25 cellular contexts compared by ENCODE assay signal in the genomic region with DNA sequence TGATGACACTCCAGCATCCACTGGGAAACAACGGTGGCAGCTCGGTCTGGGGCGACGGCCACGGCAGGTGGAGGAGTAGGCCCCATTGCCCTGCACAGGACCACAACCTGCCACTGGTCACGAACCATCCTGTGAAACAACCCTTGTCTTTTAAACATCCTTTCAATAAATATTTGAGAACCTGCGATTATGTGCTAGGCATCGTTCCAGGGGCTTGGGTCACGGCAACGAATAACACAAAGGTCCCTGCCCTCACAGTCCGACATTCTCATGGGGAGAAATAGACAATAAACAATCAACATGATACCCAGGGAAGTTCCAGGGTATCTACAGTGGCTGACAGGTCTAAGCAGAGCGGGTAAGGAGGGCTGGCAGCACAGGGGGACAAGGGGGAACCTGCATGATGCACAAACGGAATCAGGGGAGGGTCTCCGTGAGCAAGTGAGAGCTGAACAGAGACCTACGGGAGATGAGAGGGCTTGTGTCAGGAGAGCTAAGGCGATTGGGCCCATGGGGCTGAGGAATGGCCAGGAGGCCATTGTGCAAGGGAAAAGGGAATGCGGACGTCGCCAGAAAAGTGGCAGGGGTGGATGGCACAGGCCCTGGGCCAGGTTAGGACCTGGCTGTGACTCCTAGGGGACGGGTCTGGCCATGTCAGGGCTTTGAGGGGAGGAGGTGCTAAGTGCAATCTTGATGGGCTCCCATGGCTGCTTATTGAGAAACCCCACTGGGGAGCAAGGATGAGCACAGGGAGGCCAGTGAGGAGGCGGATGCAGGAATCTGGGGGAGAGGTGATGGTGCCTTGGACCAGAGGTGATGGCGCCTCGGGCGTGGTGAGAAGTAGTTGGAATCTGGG. TPM values are rescaled to one million over a fixed set of nuclear protein-coding genes. Genes with fewer than 3 reads are reported as not detected.
DNase-seq lines count a peak whose midpoint lies in the region; ATAC-seq and TF ChIP-seq lines count a peak whose summit lies in the region.
"Had no signal": no experiment of that assay in that cellular context is flagged by ENCODE, and none has a peak within 500 bp of the region (broad histone marks: within the 10 kb centered on the region; RNA-seq: fewer than 3 reads in every experiment).

No MANE protein-coding gene starts in this region.

- WGBS in right lobe of liver (ENCODE audit: insufficient coverage, low coverage, low lambda C conversion rate, missing lambda C conversion rate), result 32% methylated on average over 17 of the region's 24 CpGs

- H3K4me1 ChIP-seq in breast epithelium, result peaks cover 0 to 7% of the 10 kb centered on the region in 2 donors
- H3K4me1 ChIP-seq in right lobe of liver, result peaks cover 3 to 61% (median 30%) of the 10 kb centered on the region in 4 donors
- H3K4me1 ChIP-seq: HAP-1 had no signal

- intact Hi-C loops in MCF 10A (cut with micrococcal nuclease) (no loop called here), breast epithelium (cut with DNase I; ENCODE audit: low total_unique reads) (no loop called here), right lobe of liver (cut with DNase I) (no loop called here)

- H3K36me3 ChIP-seq in breast epithelium (no peaks in the 10 kb centered on the region), right lobe of liver (no peaks in the 10 kb centered on the region)

- no TSS peak for BruUV-seq in MCF 10A (replicated peaks; lab: Mats Ljungman, UMichigan)

- H3K4me3 Mint-ChIP-seq in MCF 10A (ENCODE audit: unreplicated experiment), result no peak overlapping the region
- H3K4me3 Mint-ChIP-seq: activated CD8-positive, alpha-beta T cell treated with anti-CD3 and anti-CD28 coated beads for 36 hours; activated naive CD8-positive, alpha-beta T cell treated with anti-CD3 and anti-CD28 coated beads for 36 hours; effector memory CD8-positive, alpha-beta T cell; mesothelial cell of epicardium; natural killer cell; T-cell had no signal

- no peak for TF ChIP-seq CTCF in MCF 10A (IDR thresholded peaks at IDR 0.05; ENCODE audit: unreplicated experiment)
- no peak for TF ChIP-seq CTCF in breast epithelium (IDR thresholded peaks at IDR 0.05)
- TF ChIP-seq CTCF in right lobe of liver (IDR thresholded peaks at IDR 0.05), result no peak

- H3K9me3 ChIP-seq in breast epithelium (no peaks in the 10 kb centered on the region), right lobe of liver (no peaks in the 10 kb centered on the region)
- H3K9me3 ChIP-seq: A549, HAP-1 had no signal

- H3K27ac ChIP-seq in breast epithelium, result peak overlapping the region in 1 of 2 donors; percentile 54
- H3K27ac ChIP-seq in angular gyrus (ENCODE audit: low read depth, low read length), result peak overlapping the region; percentile 53
- peak overlapping the region; percentile 81 to 85 (median 83) for H3K27ac ChIP-seq in right lobe of liver
- H3K27ac ChIP-seq in substantia nigra (ENCODE audit: low read depth, low read length, poor library complexity, severe bottlenecking), result peak overlapping the region; percentile 14

- H3K27ac Mint-ChIP-seq in MCF 10A (ENCODE audit: low read depth, unreplicated experiment), result peak overlapping the region; percentile 43
- H3K27ac Mint-ChIP-seq: activated CD8-positive, alpha-beta T cell treated with anti-CD3 and anti-CD28 coated beads for 36 hours; activated naive CD8-positive, alpha-beta T cell treated with anti-CD3 and anti-CD28 coated beads for 36 hours; mesothelial cell of epicardium; T-cell had no signal

- CTCF ChIA-PET in MCF 10A (lab: Yijun Ruan, JAX), result no interaction called here

- no peaks in the 10 kb centered on the region for H3K27me3 Mint-ChIP-seq in MCF 10A (ENCODE audit: insufficient read depth, unreplicated experiment)
- H3K27me3 Mint-ChIP-seq: activated CD8-positive, alpha-beta T cell treated with anti-CD3 and anti-CD28 coated beads for 36 hours; activated naive CD8-positive, alpha-beta T cell treated with anti-CD3 and anti-CD28 coated beads for 36 hours; effector memory CD8-positive, alpha-beta T cell; T-cell had no signal

- no peaks in the 10 kb centered on the region for H3K9me3 Mint-ChIP-seq in MCF 10A (ENCODE audit: unreplicated experiment)
- H3K9me3 Mint-ChIP-seq: activated CD8-positive, alpha-beta T cell treated with anti-CD3 and anti-CD28 coated beads for 36 hours; activated naive CD8-positive, alpha-beta T cell treated with anti-CD3 and anti-CD28 coated beads for 36 hours; effector memory CD8-positive, alpha-beta T cell; mesothelial cell of epicardium; natural killer cell; T-cell had no signal

- H3K4me1 Mint-ChIP-seq in MCF 10A (ENCODE audit: insufficient read depth, unreplicated experiment), result peaks cover 30% of the 10 kb centered on the region

- peak; percentile 57 to 78 (median 67) for ATAC-seq in right lobe of liver
- no peak for ATAC-seq in GM19467 (IDR thresholded peaks at IDR 0.05; ENCODE audit: unreplicated experiment)
- ATAC-seq: activated CD8-positive, alpha-beta T cell treated with anti-CD3 and anti-CD28 coated beads for 36 hours; effector memory CD8-positive, alpha-beta T cell; esophagus mucosa; natural killer cell; Panc1; T-cell had no signal

- H3K27me3 ChIP-seq in breast epithelium (no peaks in the 10 kb centered on the region), right lobe of liver (no peaks in the 10 kb centered on the region)

- POLR2A ChIA-PET in MCF 10A (lab: Yijun Ruan, JAX), result no interaction called here

- H3K36me3 Mint-ChIP-seq in MCF 10A (ENCODE audit: insufficient read depth, unreplicated experiment), result peaks cover 28% of the 10 kb centered on the region
- H3K36me3 Mint-ChIP-seq: natural killer cell, T-cell had no signal

- DNase-seq in MCF 10A (ENCODE audit: unreplicated experiment) (no peak), breast epithelium (ENCODE audit: low spot score in 2 of 2) (no peak), right lobe of liver (peak; percentile 78 to 85 (median 81)), substantia nigra (lab: John Stamatoyannopoulos, UW) (no peak), kidney glomerular epithelial cell (lab: John Stamatoyannopoulos, UW) (no peak), SW 1271 (lab: John Stamatoyannopoulos, UW) (no peak)
- DNase-seq: activated CD4-positive, CD25-positive, alpha-beta regulatory T cell treated with anti-CD3 and anti-CD28 coated beads, Interleukin-2, amount 50 U/mL, for 72 hours; activated CD8-positive, alpha-beta T cell treated with anti-CD3 and anti-CD28 coated beads for 36 hours; activated effector memory CD4-positive, alpha-beta T cell treated with Interleukin-2 at 50 U/mL for 16 hours; activated naive CD8-positive, alpha-beta T cell treated with anti-CD3 and anti-CD28 coated beads for 36 hours; effector memory CD8-positive, alpha-beta T cell; IMR-90; natural killer cell; NCI-H1105; NCI-H446; SIG-M5; stimulated activated CD4-positive, alpha-beta T cell treated with anti-CD3 and anti-CD28 coated beads, Interleukin-15, amount 100 ng/mL, for 24 hours; T-cell had no signal

- no peak for TF ChIP-seq POLR2A in breast epithelium (IDR thresholded peaks at IDR 0.05)
- TF ChIP-seq POLR2A in right lobe of liver (IDR thresholded peaks at IDR 0.05), result no peak

- H3K4me3 ChIP-seq in breast epithelium, result no peak overlapping the region
- no peak overlapping the region for H3K4me3 ChIP-seq in right lobe of liver
- H3K4me3 ChIP-seq: A549, HAP-1 had no signal

RNA-seq across cellular contexts. Expression of gene SCARB1, which starts 9.7 kb away (rescaled TPM):
- 48.2 and 71.0 TPM in 2 replicates for total RNA-seq in MCF 10A (2022)
- 10 to 100 TPM; 18.4 to 61.3 (median 20.2) TPM for total RNA-seq in breast epithelium
- 100 to 1,000 TPM; 128 to 359 (median 214) TPM for total RNA-seq in right lobe of liver

Comparison
In these comparisons a context has a peak if more than half of its experiments do, and no peak if none do; other contexts are left out.
1. DNase-seq: peak in right lobe of liver (3 of 3); none in MCF 10A (single experiment), breast epithelium (0 of 2), substantia nigra (0 of 49), kidney glomerular epithelial cell (single experiment) and SW 1271 (0 of 2).